1 cellular context compared by ENCODE assay signal in genomic region chr9:22210262-22210661, GRCh38.
A peak's percentile ranks its signal among the peaks of the same experiment; 100 is the strongest.
TF ChIP-seq lines count a peak whose summit lies in the region.

No MANE protein-coding gene starts in this region.

TF ChIP-seq in HEK293, 187 proteins besides CTCF, POLR2A, EP300 and RAD21:
- TF ChIP-seq ZNF600 (tag by site-specific recombination; IDR thresholded peaks at IDR 0.05) (0 out of 2 replicates have a peak, but pooled peaks have one; percentile 12), ZNF785 (tag by site-specific recombination; IDR thresholded peaks at IDR 0.05) (no peak), GLIS1 (tag by site-specific recombination; IDR thresholded peaks at IDR 0.05) (no peak), FEZF1 (tag by site-specific recombination; IDR thresholded peaks at IDR 0.05) (peak; percentile 84), PRDM10 (tag by site-specific recombination; IDR thresholded peaks at IDR 0.05) (no peak)
- TF ChIP-seq, protein P1, sequence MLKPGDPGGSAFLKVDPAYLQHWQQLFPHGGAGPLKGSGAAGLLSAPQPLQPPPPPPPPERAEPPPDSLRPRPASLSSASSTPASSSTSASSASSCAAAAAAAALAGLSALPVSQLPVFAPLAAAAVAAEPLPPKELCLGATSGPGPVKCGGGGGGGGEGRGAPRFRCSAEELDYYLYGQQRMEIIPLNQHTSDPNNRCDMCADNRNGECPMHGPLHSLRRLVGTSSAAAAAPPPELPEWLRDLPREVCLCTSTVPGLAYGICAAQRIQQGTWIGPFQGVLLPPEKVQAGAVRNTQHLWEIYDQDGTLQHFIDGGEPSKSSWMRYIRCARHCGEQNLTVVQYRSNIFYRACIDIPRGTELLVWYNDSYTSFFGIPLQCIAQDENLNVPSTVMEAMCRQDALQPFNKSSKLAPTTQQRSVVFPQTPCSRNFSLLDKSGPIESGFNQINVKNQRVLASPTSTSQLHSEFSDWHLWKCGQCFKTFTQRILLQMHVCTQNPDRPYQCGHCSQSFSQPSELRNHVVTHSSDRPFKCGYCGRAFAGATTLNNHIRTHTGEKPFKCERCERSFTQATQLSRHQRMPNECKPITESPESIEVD (tag by site-specific recombination; IDR thresholded peaks at IDR 0.05), result peak; percentile 49
- TF ChIP-seq, protein P2, sequence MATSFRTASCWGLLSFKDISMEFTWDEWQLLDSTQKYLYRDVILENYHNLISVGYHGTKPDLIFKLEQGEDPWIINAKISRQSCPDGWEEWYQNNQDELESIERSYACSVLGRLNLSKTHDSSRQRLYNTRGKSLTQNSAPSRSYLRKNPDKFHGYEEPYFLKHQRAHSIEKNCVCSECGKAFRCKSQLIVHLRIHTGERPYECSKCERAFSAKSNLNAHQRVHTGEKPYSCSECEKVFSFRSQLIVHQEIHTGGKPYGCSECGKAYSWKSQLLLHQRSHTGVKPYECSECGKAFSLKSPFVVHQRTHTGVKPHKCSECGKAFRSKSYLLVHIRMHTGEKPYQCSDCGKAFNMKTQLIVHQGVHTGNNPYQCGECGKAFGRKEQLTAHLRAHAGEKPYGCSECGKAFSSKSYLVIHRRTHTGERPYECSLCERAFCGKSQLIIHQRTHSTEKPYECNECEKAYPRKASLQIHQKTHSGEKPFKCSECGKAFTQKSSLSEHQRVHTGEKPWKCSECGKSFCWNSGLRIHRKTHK (tag by site-specific recombination; IDR thresholded peaks at IDR 0.05), result peak; percentile 8; the same call in 1 of the 2 replicates
